ENCODE assay signal across 7 cellular contexts in genomic region chr14:69708586-69709169, GRCh38. TPM values are rescaled to one million over a fixed set of nuclear protein-coding genes. Genes with fewer than 3 reads are reported as not detected.
DNase-seq lines count a peak whose midpoint lies in the region; ATAC-seq and TF ChIP-seq lines count a peak whose summit lies in the region.

No MANE protein-coding gene starts in this region.

- TF ChIP-seq CTCF in GM12872 (IDR thresholded peaks at IDR 0.05; ENCODE audit: insufficient read depth, low read depth, low read length), result peak; percentile 59

- H3K4me1 Mint-ChIP-seq in activated naive CD8-positive, alpha-beta T cell (ENCODE audit: low read depth), result peaks cover 23% of the 10 kb centered on the region
- H3K4me1 Mint-ChIP-seq in naive thymus-derived CD4-positive, alpha-beta T cell, result peaks cover 26 to 83% (median 37%) of the 10 kb centered on the region in 7 donors

- H3K27me3 ChIP-seq in naive thymus-derived CD4-positive, alpha-beta T cell (ENCODE audit: control insufficient read depth in 2 of 2, insufficient read depth in 2 of 2, low read length in 2 of 2), result no peaks in the 10 kb centered on the region

- intact Hi-C loops in naive thymus-derived CD4-positive, alpha-beta T cell (cut with micrococcal nuclease), result loop anchor here (1.0 to 5.0 kb wide), 2 partner anchors 36 to 105 kb away; no protein-coding TSS in a partner anchor

- CTCF ChIA-PET in naive thymus-derived CD4-positive, alpha-beta T cell (lab: Charles Lee), result interaction anchor here (0.6 to 1.3 kb wide), 3 partner anchors 62 to 106 kb away, joined by 3 to 4 read pairs (median 3); no protein-coding TSS in a partner anchor

- POLR2A ChIA-PET in naive thymus-derived CD4-positive, alpha-beta T cell (lab: Charles Lee), result no interaction called here

- H3K4me3 ChIP-seq in naive thymus-derived CD4-positive, alpha-beta T cell (ENCODE audit: low read length), result no peak overlapping the region

- ATAC-seq in naive thymus-derived CD4-positive, alpha-beta T cell, result peak; percentile 52
- no peak for ATAC-seq in HG03520 (IDR thresholded peaks at IDR 0.05; ENCODE audit: unreplicated experiment)
- no peak for ATAC-seq in HG03432 (IDR thresholded peaks at IDR 0.05; ENCODE audit: unreplicated experiment)

- H3K27me3 Mint-ChIP-seq in activated naive CD8-positive, alpha-beta T cell, result no peaks in the 10 kb centered on the region
- no peaks in the 10 kb centered on the region for H3K27me3 Mint-ChIP-seq in naive thymus-derived CD4-positive, alpha-beta T cell

- H3K27ac ChIP-seq in naive thymus-derived CD4-positive, alpha-beta T cell (ENCODE audit: low read depth, low read length), result no peak overlapping the region

- H3K4me1 ChIP-seq in naive thymus-derived CD4-positive, alpha-beta T cell (ENCODE audit: control insufficient read depth in 2 of 2, insufficient read depth in 2 of 2, low read length in 2 of 2), result peaks cover 4 to 12% of the 10 kb centered on the region in 2 donors

- H3K4me3 Mint-ChIP-seq in activated naive CD8-positive, alpha-beta T cell, result no peak overlapping the region
- H3K4me3 Mint-ChIP-seq in naive thymus-derived CD4-positive, alpha-beta T cell, result no peak overlapping the region

- peaks cover 9 to 74% (median 28%) of the 10 kb centered on the region in 3 experiments for H3K36me3 ChIP-seq in naive thymus-derived CD4-positive, alpha-beta T cell (ENCODE audit: control insufficient read depth in 2 of 3, insufficient read depth in 3 of 3, low read length in 3 of 3)

- H3K9me3 ChIP-seq in naive thymus-derived CD4-positive, alpha-beta T cell (ENCODE audit: control insufficient read depth in 2 of 3, low read length in 3 of 3), result no peaks in the 10 kb centered on the region

- peak overlapping the region; percentile 41 for H3K27ac Mint-ChIP-seq in activated naive CD8-positive, alpha-beta T cell
- H3K27ac Mint-ChIP-seq in naive thymus-derived CD4-positive, alpha-beta T cell, result peak overlapping the region in 2 of 9 donors; percentile 36 to 58

- H3K36me3 Mint-ChIP-seq in activated naive CD8-positive, alpha-beta T cell, result peaks cover 17% of the 10 kb centered on the region
- H3K36me3 Mint-ChIP-seq in naive thymus-derived CD4-positive, alpha-beta T cell, result peaks cover 4 to 56% (median 41%) of the 10 kb centered on the region in 5 donors

- peak; percentile 23 for DNase-seq in NCI-H2107 (lab: John Stamatoyannopoulos, UW)
- DNase-seq in naive thymus-derived CD4-positive, alpha-beta T cell, result peak in 2 of 9 donors; percentile 20 to 25
- DNase-seq in NCI-H2029 treated with DMSO at 0.1 percent for 48 hours (lab: John Stamatoyannopoulos, UW), result no peak

- H3K9me3 Mint-ChIP-seq in activated naive CD8-positive, alpha-beta T cell (ENCODE audit: low read depth), result no peaks in the 10 kb centered on the region
- H3K9me3 Mint-ChIP-seq in naive thymus-derived CD4-positive, alpha-beta T cell, result no peaks in the 10 kb centered on the region

RNA-seq across cellular contexts. Expression of gene SRSF5, which starts 58.3 kb away (rescaled TPM):
- total RNA-seq in naive thymus-derived CD4-positive, alpha-beta T cell, result 1,000 to 10,000 TPM in 4 of 5 experiments, 100 to 1,000 TPM in 1; 355 to 1,361 (median 1,191) TPM
- polyA plus RNA-seq in naive thymus-derived CD4-positive, alpha-beta T cell, result 1,000 to 10,000 TPM; 1,397 to 1,617 TPM
